ENCODE assay signal across 9 cellular contexts in genomic region chr15:63598467-63599400, GRCh38. TPM values are rescaled to one million over a fixed set of nuclear protein-coding genes. Genes with fewer than 3 reads are reported as not detected.
A peak's percentile ranks its signal among the peaks of the same experiment; 100 is the strongest.
DNase-seq lines count a peak whose midpoint lies in the region; ATAC-seq, FAIRE-seq and TF ChIP-seq lines count a peak whose summit lies in the region.
"Had no signal": no experiment of that assay in that cellular context is flagged by ENCODE, and none has a peak within 500 bp of the region (broad histone marks: within the 10 kb centered on the region; RNA-seq: fewer than 3 reads in every experiment).

No MANE protein-coding gene starts in this region.

- H3K4me2 ChIP-seq in DOHH2 (ENCODE audit: low read length), result peak overlapping the region; percentile 99

- no peak overlapping the region for H3K27ac ChIP-seq in DOHH2 (ENCODE audit: low read depth, low read length)
- H3K27ac ChIP-seq in RWPE2 (ENCODE audit: poor library complexity, severe bottlenecking), result peak overlapping the region; percentile 33
- peak overlapping the region; percentile 93 to 96 (median 94) for H3K27ac ChIP-seq in gastroesophageal sphincter

- no peak for TF ChIP-seq EP300 in gastroesophageal sphincter (IDR thresholded peaks at IDR 0.05)

- TF ChIP-seq CTCF in DOHH2 (IDR thresholded peaks at IDR 0.05; ENCODE audit: low read depth, low read length, poor library complexity, severe bottlenecking), result no peak
- no peak for TF ChIP-seq CTCF in RWPE2 (IDR thresholded peaks at IDR 0.05; ENCODE audit: poor library complexity, severe bottlenecking)
- TF ChIP-seq CTCF in gastroesophageal sphincter (IDR thresholded peaks at IDR 0.05), result no peak

- H3K4me1 ChIP-seq in DOHH2 (ENCODE audit: control insufficient read depth, low read length) (peaks cover 71% of the 10 kb centered on the region), RWPE2 (ENCODE audit: insufficient read depth, poor library complexity, severe bottlenecking) (no peaks in the 10 kb centered on the region), gastroesophageal sphincter (peaks cover 9 to 88% (median 31%) of the 10 kb centered on the region in 3 donors)

- H3F3A ChIP-seq in DOHH2 (ENCODE audit: control insufficient read depth, insufficient read depth), result peaks cover 22% of the 10 kb centered on the region

- no peak for DNase-seq in RWPE2 (ENCODE audit: low spot score)
- peak; percentile 7 for DNase-seq in pulmonary artery endothelial cell (ENCODE audit: low read depth, low spot score)
- no peak for DNase-seq in HPDE6-E6E7 (ENCODE audit: extremely low spot score)
- DNase-seq in DMS79 treated with DMSO at 0.1 percent for 48 hours (lab: John Stamatoyannopoulos, UW), result no peak
- no peak for DNase-seq in urothelium cell line (ENCODE audit: low spot score)
- DNase-seq: foreskin melanocyte had no signal

- TF ChIP-seq POLR2A in gastroesophageal sphincter (IDR thresholded peaks at IDR 0.05), result peak in 1 of 2 donors; percentile 17

- 17 to 25% methylated on average over 9 to 10 of the region's 12 CpGs for WGBS in gastroesophageal sphincter (ENCODE audit: low coverage in 1 of 2), 2 donors

- H3K27me3 ChIP-seq in DOHH2 (ENCODE audit: control insufficient read depth, low read length) (no peaks in the 10 kb centered on the region), RWPE2 (ENCODE audit: insufficient read depth, poor library complexity, severe bottlenecking) (no peaks in the 10 kb centered on the region), gastroesophageal sphincter (no peaks in the 10 kb centered on the region)

- H3K9me3 ChIP-seq in DOHH2 (ENCODE audit: control insufficient read depth, insufficient read depth, low read length) (no peaks in the 10 kb centered on the region), RWPE2 (ENCODE audit: severe bottlenecking) (no peaks in the 10 kb centered on the region), gastroesophageal sphincter (no peaks in the 10 kb centered on the region)

- H3K79me2 ChIP-seq in DOHH2 (ENCODE audit: control insufficient read depth, low read length), result peaks cover 6% of the 10 kb centered on the region

- peaks cover 12% of the 10 kb centered on the region for H3K36me3 ChIP-seq in DOHH2 (ENCODE audit: control insufficient read depth, low read length)
- peaks cover 3% of the 10 kb centered on the region; the same call in 1 of the 2 replicates for H3K36me3 ChIP-seq in RWPE2 (ENCODE audit: low read depth)
- H3K36me3 ChIP-seq in gastroesophageal sphincter, result no peaks in the 10 kb centered on the region

- H3K4me3 ChIP-seq in DOHH2 (ENCODE audit: low read length), result peak overlapping the region; percentile 82
- no peak overlapping the region for H3K4me3 ChIP-seq in RWPE2 (ENCODE audit: severe bottlenecking)
- H3K4me3 ChIP-seq in gastroesophageal sphincter, result peak overlapping the region; percentile 29 to 76

- no peaks in the 10 kb centered on the region for H4K20me1 ChIP-seq in DOHH2 (ENCODE audit: control insufficient read depth, insufficient read depth, low read depth, low read length)

- no peak for FAIRE-seq in urothelium cell line (lab: Jason Lieb, UNC)

- H3K9me2 ChIP-seq in DOHH2 (replicated peaks; ENCODE audit: control insufficient read depth, low read length), result no peaks in the 10 kb centered on the region

- ATAC-seq in RWPE2 (ENCODE audit: low read depth) (no peak), gastroesophageal sphincter (peak; percentile 5), HG02840 (IDR thresholded peaks at IDR 0.05; ENCODE audit: low FRiP score, unreplicated experiment) (no peak)

RNA-seq across cellular contexts. Expression of gene FBXL22, which starts 1.5 kb away (rescaled TPM):
- 10 to 100 TPM; 16.1 to 68.9 (median 39.0) TPM for total RNA-seq in gastroesophageal sphincter
- total RNA-seq in pulmonary artery endothelial cell, result 0.11 and 0.13 TPM in 2 replicates

Comparison
In these comparisons a context has a peak if more than half of its experiments do, and no peak if none do; other contexts are left out.
1. RNA of gene FBXL22, which starts 1.5 kb away (total RNA-seq): 16.1 to 68.9 TPM in gastroesophageal sphincter; 0.11 to 0.13 TPM in pulmonary artery endothelial cell; every median in the first group is over 10 times any median in the second.